ENCODE assay signal across 22 cellular contexts in genomic region chr7:106619213-106619612, GRCh38.
"Had no signal": no experiment of that assay in that cellular context is flagged by ENCODE, and none has a peak within 500 bp of the region (broad histone marks: within the 10 kb centered on the region; RNA-seq: fewer than 3 reads in every experiment).

No MANE protein-coding gene starts in this region.

- H3K27me3 ChIP-seq: colonic mucosa, esophagus squamous epithelium, gastrocnemius medialis, heart right ventricle, left lung had no signal

- H3K27ac Mint-ChIP-seq: dendritic cell treated with granulocyte-macrophage colony-stimulating factor and Interleukin-4, amounts not matched to agents 40 ng/mL and 50 ng/mL, for 4 days; effector memory CD8-positive, alpha-beta T cell; endodermal cell had no signal

- H3K4me1 ChIP-seq: colonic mucosa, gastrocnemius medialis, lower lobe of right lung had no signal

- H3K27ac ChIP-seq: colonic mucosa, epithelial cell of prostate, esophagus squamous epithelium, gastrocnemius medialis, heart right ventricle, left lung, lower lobe of right lung had no signal

- H3K9me3 ChIP-seq: colonic mucosa had no signal

- DNase-seq: colonic mucosa; cortex of kidney; effector CD8-positive, alpha-beta T cell; effector memory CD8-positive, alpha-beta T cell; endodermal cell; esophagus squamous epithelium; gastrocnemius medialis; glutamatergic neuron; head of caudate nucleus; heart right ventricle; hippocampal formation; left cardiac atrium; left lung; left ventricle myocardium superior; lower lobe of right lung; midbrain had no signal

- H3K4me1 Mint-ChIP-seq: endodermal cell had no signal

- ATAC-seq: effector memory CD8-positive, alpha-beta T cell; esophagus mucosa; gastrocnemius medialis; left lung; left ventricle myocardium superior; lower lobe of right lung had no signal

- H3K9me3 Mint-ChIP-seq: effector memory CD8-positive, alpha-beta T cell had no signal

- H3K4me3 Mint-ChIP-seq: dendritic cell treated with granulocyte-macrophage colony-stimulating factor and Interleukin-4, amounts not matched to agents 40 ng/mL and 50 ng/mL, for 4 days; effector memory CD8-positive, alpha-beta T cell; endodermal cell had no signal

- H3K27me3 Mint-ChIP-seq: dendritic cell treated with granulocyte-macrophage colony-stimulating factor and Interleukin-4, amounts not matched to agents 40 ng/mL and 50 ng/mL, for 4 days had no signal

- H3K36me3 ChIP-seq: colonic mucosa, esophagus squamous epithelium, gastrocnemius medialis, heart right ventricle, left lung, lower lobe of right lung had no signal

- H3K4me3 ChIP-seq: colonic mucosa, esophagus squamous epithelium, gastrocnemius medialis, heart right ventricle, left lung, lower lobe of right lung had no signal

- FAIRE-seq: endometrium, islet of Langerhans, keratinocyte had no signal
